Comparison of ENCODE assay signal across 18 cellular contexts in genomic region chr2:37633234-37633633, GRCh38.
"Had no signal": no experiment of that assay in that cellular context is flagged by ENCODE, and none has a peak within 500 bp of the region (broad histone marks: within the 10 kb centered on the region; RNA-seq: fewer than 3 reads in every experiment).

No MANE protein-coding gene starts in this region.

- H3K27ac Mint-ChIP-seq: activated T-helper 2 cell treated with anti-CD3 and anti-CD28 coated beads, Interferon-gamma antibody, Interleukin-2, Interleukin-4, amounts not matched to agents 10 μg/mL and 5 μg/mL and 100 μg/mL, durations not matched to agents 14 hours and 24 hours and 36 hours; dendritic cell treated with granulocyte-macrophage colony-stimulating factor and Interleukin-4, amounts not matched to agents 40 ng/mL and 50 ng/mL, for 4 days; type B pancreatic cell had no signal

- H3K36me3 ChIP-seq: breast epithelium, right atrium auricular region, stomach had no signal

- H3K4me3 ChIP-seq: breast epithelium, lung, right atrium auricular region, skin epidermis, stomach had no signal

- H3K9me3 ChIP-seq: breast epithelium, right atrium auricular region, stomach had no signal

- H3K4me3 Mint-ChIP-seq: dendritic cell treated with granulocyte-macrophage colony-stimulating factor and Interleukin-4, amounts not matched to agents 40 ng/mL and 50 ng/mL, for 4 days; type B pancreatic cell had no signal

- ATAC-seq: foreskin keratinocyte had no signal

- H3K36me3 Mint-ChIP-seq: type B pancreatic cell had no signal

- H3K9me3 Mint-ChIP-seq: activated T-helper 2 cell treated with anti-CD3 and anti-CD28 coated beads, Interferon-gamma antibody, Interleukin-2, Interleukin-4, amounts not matched to agents 10 μg/mL and 5 μg/mL and 100 μg/mL, durations not matched to agents 14 hours and 24 hours and 36 hours; dendritic cell treated with granulocyte-macrophage colony-stimulating factor and Interleukin-4, amounts not matched to agents 40 ng/mL and 50 ng/mL, for 4 days; type B pancreatic cell had no signal

- H3K27me3 ChIP-seq: breast epithelium, foreskin keratinocyte, right atrium auricular region, stomach had no signal

- DNase-seq: activated CD4-positive, alpha-beta T cell treated with anti-CD3 and anti-CD28 coated beads, Interleukin-2, amount 50 U/mL, for 4 hours; activated naive CD4-positive, alpha-beta T cell treated with Interleukin-2 at 50 U/mL for 16 hours; activated T-cell treated with anti-CD3 and anti-CD28 coated beads for 4 hours; effector CD8-positive, alpha-beta T cell; foreskin keratinocyte; hippocampal formation; midbrain; stimulated activated CD4-positive, alpha-beta T cell treated with anti-CD3 and anti-CD28 coated beads, Interleukin-15, amount 100 ng/mL, for 24 hours; stimulated activated CD4-positive, alpha-beta T cell treated with anti-CD3 and anti-CD28 coated beads, Interleukin-2, amount 100 ng/mL, for 48 hours; stomach had no signal

- H3K4me1 ChIP-seq: breast epithelium had no signal

- H3K27ac ChIP-seq: breast epithelium, epithelial cell of prostate, foreskin keratinocyte, right atrium auricular region had no signal
